Comparison of ENCODE assay signal across 10 cellular contexts in genomic region chr20:6623989-6624388, GRCh38.
DNase-seq lines count a peak whose midpoint lies in the region; ATAC-seq lines count a peak whose summit lies in the region.
"Had no signal": no experiment of that assay in that cellular context is flagged by ENCODE, and none has a peak within 500 bp of the region (broad histone marks: within the 10 kb centered on the region; RNA-seq: fewer than 3 reads in every experiment).

No MANE protein-coding gene starts in this region.

- no peaks in the 10 kb centered on the region for H3K36me3 ChIP-seq in iPS DF 6.9 (ENCODE audit: control insufficient read depth, insufficient read depth, low read length)
- H3K36me3 ChIP-seq: Peyer's patch had no signal

- H3K27ac Mint-ChIP-seq in activated T-cell treated with anti-CD3 and anti-CD28 coated beads, Interleukin-2, amount 50 U/mL, for 24 hours, result no peak overlapping the region

- no peak overlapping the region for H3K4me3 Mint-ChIP-seq in activated T-cell treated with anti-CD3 and anti-CD28 coated beads, Interleukin-2, amount 50 U/mL, for 24 hours

- no peaks in the 10 kb centered on the region for H3K27me3 ChIP-seq in iPS DF 6.9 (ENCODE audit: control insufficient read depth, insufficient read depth, low read length)
- H3K27me3 ChIP-seq: Peyer's patch had no signal

- no peak overlapping the region for H3K4me3 ChIP-seq in iPS DF 6.9 (ENCODE audit: low read length)
- H3K4me3 ChIP-seq: Peyer's patch had no signal

- no peaks in the 10 kb centered on the region for H3K4me1 Mint-ChIP-seq in activated T-cell treated with anti-CD3 and anti-CD28 coated beads, Interleukin-2, amount 50 U/mL, for 24 hours (ENCODE audit: low read depth)

- H3K9me3 Mint-ChIP-seq in activated T-cell treated with anti-CD3 and anti-CD28 coated beads, Interleukin-2, amount 50 U/mL, for 24 hours, result peaks cover 8% of the 10 kb centered on the region

- H3K4me1 ChIP-seq in iPS DF 6.9 (ENCODE audit: control insufficient read depth, insufficient read depth, low read length), result 0 out of 2 replicates have a peak, but pooled peaks cover 1% of the 10 kb centered on the region
- H3K4me1 ChIP-seq: Peyer's patch had no signal

- ATAC-seq in GM18519 (IDR thresholded peaks at IDR 0.05; ENCODE audit: low FRiP score, unreplicated experiment) (peak; percentile 71), GM21737 (IDR thresholded peaks at IDR 0.05; ENCODE audit: unreplicated experiment) (peak; percentile 99), HG03469 (IDR thresholded peaks at IDR 0.05; ENCODE audit: unreplicated experiment) (peak; percentile 97)

- no peak overlapping the region for H3K27ac ChIP-seq in iPS DF 6.9 (ENCODE audit: low read length)
- H3K27ac ChIP-seq: Peyer's patch had no signal

- DNase-seq in iPS DF 6.9 (ENCODE audit: low read depth, low spot score) (peak; percentile 16), H4 (ENCODE audit: low spot score) (no peak), cerebellar nuclear complex (lab: John Stamatoyannopoulos, UW) (no peak), cerebellar cortex (ENCODE audit: low spot score) (no peak)
- DNase-seq in activated T-cell treated with anti-CD3 and anti-CD28 coated beads, Interleukin-2, amount 50 U/mL, for 24 hours, result no peak
- DNase-seq: occipital lobe, Peyer's patch had no signal

- no peaks in the 10 kb centered on the region for H3K36me3 Mint-ChIP-seq in activated T-cell treated with anti-CD3 and anti-CD28 coated beads, Interleukin-2, amount 50 U/mL, for 24 hours (ENCODE audit: low read depth)

- no CpG with 5 or more reads among the region's 3 CpGs for WGBS in iPS DF 6.9 (ENCODE audit: insufficient coverage, insufficient read length)

- H3K9me3 ChIP-seq in iPS DF 6.9 (ENCODE audit: control insufficient read depth, insufficient read depth, low read length), result no peaks in the 10 kb centered on the region
- H3K9me3 ChIP-seq: Peyer's patch had no signal

- no peaks in the 10 kb centered on the region for H3K27me3 Mint-ChIP-seq in activated T-cell treated with anti-CD3 and anti-CD28 coated beads, Interleukin-2, amount 50 U/mL, for 24 hours
